In genomic region chr11:68488623-68489022, GRCh38 we compare ENCODE assay signal across 23 cellular contexts. TPM values are rescaled to one million over a fixed set of nuclear protein-coding genes. Genes with fewer than 3 reads are reported as not detected.
A peak's percentile ranks its signal among the peaks of the same experiment; 100 is the strongest.
DNase-seq lines count a peak whose midpoint lies in the region; ATAC-seq and TF ChIP-seq lines count a peak whose summit lies in the region.
"Had no signal": no experiment of that assay in that cellular context is flagged by ENCODE, and none has a peak within 500 bp of the region (broad histone marks: within the 10 kb centered on the region; RNA-seq: fewer than 3 reads in every experiment).

No MANE protein-coding gene starts in this region.

- peaks cover 32% of the 10 kb centered on the region for H3K4me1 Mint-ChIP-seq in WTC11
- H3K4me1 Mint-ChIP-seq in mesothelial cell of epicardium, result peaks cover 9% of the 10 kb centered on the region
- peaks cover 77% of the 10 kb centered on the region for H3K4me1 Mint-ChIP-seq in stimulated activated memory B cell treated with anti-CD40 and anti-IgM and Interleukin-4, amounts not matched to agents 10 μg/mL and 1 μg/mL and 100 μg/mL, for 72 hours

- no peaks in the 10 kb centered on the region for H3K27me3 Mint-ChIP-seq in WTC11 (ENCODE audit: low read depth)
- no peaks in the 10 kb centered on the region for H3K27me3 Mint-ChIP-seq in mesothelial cell of epicardium (ENCODE audit: low read depth)
- H3K27me3 Mint-ChIP-seq in stimulated activated memory B cell treated with anti-CD40 and anti-IgM and Interleukin-4, amounts not matched to agents 10 μg/mL and 1 μg/mL and 100 μg/mL, for 72 hours, result no peaks in the 10 kb centered on the region

- ATAC-seq in left ventricle myocardium superior, result peak; percentile 16
- ATAC-seq in WTC11, result no peak
- ATAC-seq in stimulated activated memory B cell treated with anti-CD40 and anti-IgM and Interleukin-4, amounts not matched to agents 10 μg/mL and 1 μg/mL and 100 μg/mL, for 72 hours, result no peak
- ATAC-seq: HepG2, K562 had no signal

- CTCF ChIA-PET in WTC11 (lab: Charles Lee), result interaction anchor here (0.7 to 0.8 kb wide), 3 partner anchors 12 to 501 kb away, joined by 3 read pairs; no protein-coding TSS in a partner anchor

- no peak overlapping the region for H3K4me3 ChIP-seq in left ventricle myocardium inferior
- H3K4me3 ChIP-seq: HAP-1, K562, SJSA1 had no signal

- H3K9me3 ChIP-seq in left ventricle myocardium inferior (replicated peaks), result peaks cover 17% of the 10 kb centered on the region
- H3K9me3 ChIP-seq: HAP-1, SJSA1 had no signal

- H3K27me3 ChIP-seq in left ventricle myocardium inferior (ENCODE audit: low read depth), result no peaks in the 10 kb centered on the region
- H3K27me3 ChIP-seq: SJSA1 had no signal

- no peak overlapping the region for H3K27ac ChIP-seq in left ventricle myocardium inferior (replicated peaks)
- H3K27ac ChIP-seq: HL-60, SJSA1 had no signal

- H3K27ac Mint-ChIP-seq in WTC11 (peak overlapping the region; percentile 61; the same call in 1 of the 2 replicates), mesothelial cell of epicardium (peak overlapping the region; percentile 34)
- no peak overlapping the region for H3K27ac Mint-ChIP-seq in stimulated activated memory B cell treated with anti-CD40 and anti-IgM and Interleukin-4, amounts not matched to agents 10 μg/mL and 1 μg/mL and 100 μg/mL, for 72 hours

- POLR2A ChIA-PET in WTC11 (lab: Charles Lee), result no interaction called here

- no peak overlapping the region for H3K4me3 Mint-ChIP-seq in WTC11
- H3K4me3 Mint-ChIP-seq in mesothelial cell of epicardium, result no peak overlapping the region
- no peak overlapping the region for H3K4me3 Mint-ChIP-seq in stimulated activated memory B cell treated with anti-CD40 and anti-IgM and Interleukin-4, amounts not matched to agents 10 μg/mL and 1 μg/mL and 100 μg/mL, for 72 hours
- H3K4me3 Mint-ChIP-seq: CD14-positive monocyte had no signal

- H3K36me3 ChIP-seq in left ventricle myocardium inferior, result no peaks in the 10 kb centered on the region
- H3K36me3 ChIP-seq: HAP-1 had no signal

- H3K36me3 Mint-ChIP-seq in WTC11 (peaks cover 20% of the 10 kb centered on the region), mesothelial cell of epicardium (peaks cover 29% of the 10 kb centered on the region)
- peaks cover 27% of the 10 kb centered on the region for H3K36me3 Mint-ChIP-seq in stimulated activated memory B cell treated with anti-CD40 and anti-IgM and Interleukin-4, amounts not matched to agents 10 μg/mL and 1 μg/mL and 100 μg/mL, for 72 hours

- DNase-seq in left ventricle myocardium superior (no peak), left ventricle myocardium inferior (no peak), WTC11 (ENCODE audit: low spot score) (no peak), mesothelial cell of epicardium (ENCODE audit: low spot score in 2 of 2, unreplicated experiment in 2 of 2) (no peak), Kasumi-1 (lab: John Stamatoyannopoulos, UW) (no peak), epidermal melanocyte (ENCODE audit: insufficient read length, low spot score) (no peak)
- DNase-seq: Caco-2, DMS 273 treated with DMSO at 0.1 percent for 48 hours, DMS79 treated with DMSO at 0.1 percent for 48 hours, MM.1S, NCI-H1048, NCI-H1417 treated with DMSO at 0.1 percent for 48 hours, NCI-H187, NCI-H446 treated with DMSO at 0.1 percent for 48 hours, NCI-H526 treated with DMSO at 0.1 percent for 48 hours, OCI-M1 had no signal

- H3K9me3 Mint-ChIP-seq in WTC11 (peaks cover 16% of the 10 kb centered on the region), mesothelial cell of epicardium (peaks cover 14% of the 10 kb centered on the region)
- peaks cover 2% of the 10 kb centered on the region for H3K9me3 Mint-ChIP-seq in stimulated activated memory B cell treated with anti-CD40 and anti-IgM and Interleukin-4, amounts not matched to agents 10 μg/mL and 1 μg/mL and 100 μg/mL, for 72 hours
- H3K9me3 Mint-ChIP-seq: CD14-positive monocyte had no signal

- TF ChIP-seq CTCF in left ventricle myocardium inferior (IDR thresholded peaks at IDR 0.05; ENCODE audit: borderline replicate concordance) (no peak), WTC11 (IDR thresholded peaks at IDR 0.05) (no peak), mesothelial cell of epicardium (IDR thresholded peaks at IDR 0.05; ENCODE audit: unreplicated experiment) (no peak)

- intact Hi-C loops in left ventricle myocardium superior (cut with micrococcal nuclease), result no loop called here
- intact Hi-C loops in left ventricle myocardium inferior (cut with micrococcal nuclease), result no loop called here

- H3K4me1 ChIP-seq in left ventricle myocardium inferior, result peaks cover 50% of the 10 kb centered on the region
- H3K4me1 ChIP-seq: Caco-2, SJSA1 had no signal

TF ChIP-seq in WTC11, 78 proteins besides CTCF, POLR2A, EP300 and RAD21:
- TF ChIP-seq, protein P1, sequence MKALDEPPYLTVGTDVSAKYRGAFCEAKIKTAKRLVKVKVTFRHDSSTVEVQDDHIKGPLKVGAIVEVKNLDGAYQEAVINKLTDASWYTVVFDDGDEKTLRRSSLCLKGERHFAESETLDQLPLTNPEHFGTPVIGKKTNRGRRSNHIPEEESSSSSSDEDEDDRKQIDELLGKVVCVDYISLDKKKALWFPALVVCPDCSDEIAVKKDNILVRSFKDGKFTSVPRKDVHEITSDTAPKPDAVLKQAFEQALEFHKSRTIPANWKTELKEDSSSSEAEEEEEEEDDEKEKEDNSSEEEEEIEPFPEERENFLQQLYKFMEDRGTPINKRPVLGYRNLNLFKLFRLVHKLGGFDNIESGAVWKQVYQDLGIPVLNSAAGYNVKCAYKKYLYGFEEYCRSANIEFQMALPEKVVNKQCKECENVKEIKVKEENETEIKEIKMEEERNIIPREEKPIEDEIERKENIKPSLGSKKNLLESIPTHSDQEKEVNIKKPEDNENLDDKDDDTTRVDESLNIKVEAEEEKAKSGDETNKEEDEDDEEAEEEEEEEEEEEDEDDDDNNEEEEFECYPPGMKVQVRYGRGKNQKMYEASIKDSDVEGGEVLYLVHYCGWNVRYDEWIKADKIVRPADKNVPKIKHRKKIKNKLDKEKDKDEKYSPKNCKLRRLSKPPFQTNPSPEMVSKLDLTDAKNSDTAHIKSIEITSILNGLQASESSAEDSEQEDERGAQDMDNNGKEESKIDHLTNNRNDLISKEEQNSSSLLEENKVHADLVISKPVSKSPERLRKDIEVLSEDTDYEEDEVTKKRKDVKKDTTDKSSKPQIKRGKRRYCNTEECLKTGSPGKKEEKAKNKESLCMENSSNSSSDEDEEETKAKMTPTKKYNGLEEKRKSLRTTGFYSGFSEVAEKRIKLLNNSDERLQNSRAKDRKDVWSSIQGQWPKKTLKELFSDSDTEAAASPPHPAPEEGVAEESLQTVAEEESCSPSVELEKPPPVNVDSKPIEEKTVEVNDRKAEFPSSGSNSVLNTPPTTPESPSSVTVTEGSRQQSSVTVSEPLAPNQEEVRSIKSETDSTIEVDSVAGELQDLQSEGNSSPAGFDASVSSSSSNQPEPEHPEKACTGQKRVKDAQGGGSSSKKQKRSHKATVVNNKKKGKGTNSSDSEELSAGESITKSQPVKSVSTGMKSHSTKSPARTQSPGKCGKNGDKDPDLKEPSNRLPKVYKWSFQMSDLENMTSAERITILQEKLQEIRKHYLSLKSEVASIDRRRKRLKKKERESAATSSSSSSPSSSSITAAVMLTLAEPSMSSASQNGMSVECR (CRISPR knock-in tag; IDR thresholded peaks at IDR 0.05; ENCODE audit: borderline replicate concordance), result no peak
- TF ChIP-seq ZNF512 (CRISPR knock-in tag; IDR thresholded peaks at IDR 0.05; ENCODE audit: borderline replicate concordance), result no peak
- no peak for TF ChIP-seq NR2C2 (CRISPR knock-in tag; IDR thresholded peaks at IDR 0.05)
- no peak for TF ChIP-seq KAT7 (CRISPR knock-in tag; IDR thresholded peaks at IDR 0.05; ENCODE audit: borderline replicate concordance)
- TF ChIP-seq, protein P2, sequence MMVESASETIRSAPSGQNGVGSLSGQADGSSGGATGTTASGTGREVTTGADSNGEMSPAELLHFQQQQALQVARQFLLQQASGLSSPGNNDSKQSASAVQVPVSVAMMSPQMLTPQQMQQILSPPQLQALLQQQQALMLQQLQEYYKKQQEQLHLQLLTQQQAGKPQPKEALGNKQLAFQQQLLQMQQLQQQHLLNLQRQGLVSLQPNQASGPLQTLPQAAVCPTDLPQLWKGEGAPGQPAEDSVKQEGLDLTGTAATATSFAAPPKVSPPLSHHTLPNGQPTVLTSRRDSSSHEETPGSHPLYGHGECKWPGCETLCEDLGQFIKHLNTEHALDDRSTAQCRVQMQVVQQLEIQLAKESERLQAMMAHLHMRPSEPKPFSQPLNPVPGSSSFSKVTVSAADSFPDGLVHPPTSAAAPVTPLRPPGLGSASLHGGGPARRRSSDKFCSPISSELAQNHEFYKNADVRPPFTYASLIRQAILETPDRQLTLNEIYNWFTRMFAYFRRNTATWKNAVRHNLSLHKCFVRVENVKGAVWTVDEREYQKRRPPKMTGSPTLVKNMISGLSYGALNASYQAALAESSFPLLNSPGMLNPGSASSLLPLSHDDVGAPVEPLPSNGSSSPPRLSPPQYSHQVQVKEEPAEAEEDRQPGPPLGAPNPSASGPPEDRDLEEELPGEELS (CRISPR knock-in tag; IDR thresholded peaks at IDR 0.05), result no peak
- no peak for TF ChIP-seq ATF1 (CRISPR knock-in tag; IDR thresholded peaks at IDR 0.05)
- no peak for TF ChIP-seq ELF4 (CRISPR knock-in tag; IDR thresholded peaks at IDR 0.05; ENCODE audit: low read depth)
- no peak for TF ChIP-seq ZNF416 (CRISPR knock-in tag; IDR thresholded peaks at IDR 0.05)

RNA-seq across cellular contexts. Expression of gene PPP6R3, which starts 28.1 kb away (rescaled TPM):
- total RNA-seq in left ventricle myocardium superior (86.7 TPM), left ventricle myocardium inferior (78.8 TPM), WTC11 (2021) (124 to 138 TPM (median 132 TPM) in 3 replicates), mesothelial cell of epicardium (133 to 141 TPM (median 137 TPM) in 3 replicates)
